In genomic region chr10:78381072-78381471, GRCh38 we compare ENCODE assay signal across 2 cellular contexts.
TF ChIP-seq lines count a peak whose summit lies in the region.

No MANE protein-coding gene starts in this region.

TF ChIP-seq in SK-N-SH, 30 proteins besides CTCF, POLR2A, EP300 and RAD21 (continued from another document):
- TF ChIP-seq REST (IDR thresholded peaks at IDR 0.05; ENCODE audit: low read depth, low read length) (no peak), TAF1 (IDR thresholded peaks at IDR 0.05; ENCODE audit: borderline replicate concordance, low read depth, low read length) (no peak), RFX5 (IDR thresholded peaks at IDR 0.05; ENCODE audit: low read length) (no peak), ELF1 (IDR thresholded peaks at IDR 0.05) (no peak), SIN3A (IDR thresholded peaks at IDR 0.05; ENCODE audit: borderline replicate concordance, low read depth, low read length) (no peak)
- TF ChIP-seq, protein P1, sequence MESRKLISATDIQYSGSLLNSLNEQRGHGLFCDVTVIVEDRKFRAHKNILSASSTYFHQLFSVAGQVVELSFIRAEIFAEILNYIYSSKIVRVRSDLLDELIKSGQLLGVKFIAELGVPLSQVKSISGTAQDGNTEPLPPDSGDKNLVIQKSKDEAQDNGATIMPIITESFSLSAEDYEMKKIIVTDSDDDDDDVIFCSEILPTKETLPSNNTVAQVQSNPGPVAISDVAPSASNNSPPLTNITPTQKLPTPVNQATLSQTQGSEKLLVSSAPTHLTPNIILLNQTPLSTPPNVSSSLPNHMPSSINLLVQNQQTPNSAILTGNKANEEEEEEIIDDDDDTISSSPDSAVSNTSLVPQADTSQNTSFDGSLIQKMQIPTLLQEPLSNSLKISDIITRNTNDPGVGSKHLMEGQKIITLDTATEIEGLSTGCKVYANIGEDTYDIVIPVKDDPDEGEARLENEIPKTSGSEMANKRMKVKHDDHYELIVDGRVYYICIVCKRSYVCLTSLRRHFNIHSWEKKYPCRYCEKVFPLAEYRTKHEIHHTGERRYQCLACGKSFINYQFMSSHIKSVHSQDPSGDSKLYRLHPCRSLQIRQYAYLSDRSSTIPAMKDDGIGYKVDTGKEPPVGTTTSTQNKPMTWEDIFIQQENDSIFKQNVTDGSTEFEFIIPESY (IDR thresholded peaks at IDR 0.05; ENCODE audit: borderline replicate concordance, low read depth): no peak
- TF ChIP-seq, protein P2, sequence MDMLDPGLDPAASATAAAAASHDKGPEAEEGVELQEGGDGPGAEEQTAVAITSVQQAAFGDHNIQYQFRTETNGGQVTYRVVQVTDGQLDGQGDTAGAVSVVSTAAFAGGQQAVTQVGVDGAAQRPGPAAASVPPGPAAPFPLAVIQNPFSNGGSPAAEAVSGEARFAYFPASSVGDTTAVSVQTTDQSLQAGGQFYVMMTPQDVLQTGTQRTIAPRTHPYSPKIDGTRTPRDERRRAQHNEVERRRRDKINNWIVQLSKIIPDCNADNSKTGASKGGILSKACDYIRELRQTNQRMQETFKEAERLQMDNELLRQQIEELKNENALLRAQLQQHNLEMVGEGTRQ (IDR thresholded peaks at IDR 0.05; ENCODE audit: borderline replicate concordance, low read depth, low read length): no peak

TF ChIP-seq in SK-N-SH treated with all-trans-retinoic acid at 6 μM for 48 hours, 23 proteins besides CTCF, POLR2A, EP300 and RAD21 (continued from another document):
- TF ChIP-seq GLIS3 (CRISPR knock-in tag; IDR thresholded peaks at IDR 0.05) (no peak), POU6F1 (CRISPR knock-in tag; IDR thresholded peaks at IDR 0.05; ENCODE audit: borderline replicate concordance, low read depth) (no peak), ZFP3 (CRISPR knock-in tag; IDR thresholded peaks at IDR 0.05) (no peak), ZFP30 (CRISPR knock-in tag; IDR thresholded peaks at IDR 0.05) (no peak)
